17 cellular contexts compared by ENCODE assay signal in the genomic region with DNA sequence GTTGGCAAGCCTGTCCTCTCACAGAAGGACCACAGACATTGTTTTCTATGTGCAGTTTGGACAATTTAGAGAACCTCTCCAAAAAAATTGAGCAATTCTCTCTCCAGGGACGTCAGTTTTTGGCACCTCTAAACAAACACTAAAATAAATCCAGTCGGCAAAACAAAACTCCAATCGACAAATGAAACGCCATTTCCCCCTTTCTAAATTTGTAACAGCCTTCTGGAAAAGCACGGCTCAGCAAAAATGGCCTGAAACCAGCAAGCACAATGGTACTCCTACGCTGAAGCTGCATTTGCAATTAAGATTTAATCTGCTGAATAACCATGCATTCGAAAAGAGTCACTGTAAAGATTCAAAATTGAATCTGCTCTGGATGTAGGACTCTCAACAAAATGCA.
DNase-seq lines count a peak whose midpoint lies in the region; ATAC-seq, FAIRE-seq and TF ChIP-seq lines count a peak whose summit lies in the region.
"Had no signal": no experiment of that assay in that cellular context is flagged by ENCODE, and none has a peak within 500 bp of the region (broad histone marks: within the 10 kb centered on the region; RNA-seq: fewer than 3 reads in every experiment).

No MANE protein-coding gene starts in this region.

- peak in 7 of 8 donors; percentile 20 to 82 (median 75) for ATAC-seq in heart right ventricle
- no peak for ATAC-seq in HG03108 (IDR thresholded peaks at IDR 0.05; ENCODE audit: unreplicated experiment)
- no peak for ATAC-seq in HG02763 (IDR thresholded peaks at IDR 0.05; ENCODE audit: unreplicated experiment)
- ATAC-seq: lower lobe of right lung had no signal

- no peaks in the 10 kb centered on the region for H3K27me3 ChIP-seq in heart right ventricle
- no peaks in the 10 kb centered on the region for H3K27me3 ChIP-seq in testis
- H3K27me3 ChIP-seq: right lobe of liver had no signal

- TF ChIP-seq CTCF in heart right ventricle (IDR thresholded peaks at IDR 0.05) (no peak), testis (IDR thresholded peaks at IDR 0.05) (no peak)

- POLR2A ChIA-PET in activated CD4-positive, alpha-beta memory T cell treated with anti-CD3 and anti-CD28 coated beads for 36 hours (lab: Charles Lee) = no interaction called here
- POLR2A ChIA-PET in activated CD4-positive, alpha-beta memory T cell treated with anti-CD3 and anti-CD28 coated beads, Interleukin-2, amount 10 ng/mL, durations not matched to agents 7 days and 5 days (lab: Charles Lee) = no interaction called here

- peaks cover 32% of the 10 kb centered on the region for H3K4me1 Mint-ChIP-seq in activated CD4-positive, alpha-beta memory T cell treated with anti-CD3 and anti-CD28 coated beads for 36 hours (ENCODE audit: low read depth)
- peaks cover 29% of the 10 kb centered on the region for H3K4me1 Mint-ChIP-seq in activated CD4-positive, alpha-beta memory T cell treated with anti-CD3 and anti-CD28 coated beads, Interleukin-2, amount 10 ng/mL, durations not matched to agents 7 days and 5 days

- H3K27ac ChIP-seq in angular gyrus (ENCODE audit: low read depth, low read length) (peak overlapping the region; percentile 35), heart right ventricle (peak overlapping the region in 5 of 10 donors; percentile 13 to 39 (median 25)), testis (peak overlapping the region in 1 of 2 donors; percentile 53)
- H3K27ac ChIP-seq: lower lobe of right lung, right lobe of liver had no signal

- WGBS in heart right ventricle, 2 donors = 27 to 44% methylated on average over 7 of the region's 7 CpGs
- 26 to 34% methylated on average over 7 of the region's 7 CpGs for WGBS in testis, 2 donors

- DNase-seq in activated CD4-positive, alpha-beta memory T cell treated with anti-CD3 and anti-CD28 coated beads for 36 hours = no peak
- DNase-seq in activated CD4-positive, alpha-beta memory T cell treated with anti-CD3 and anti-CD28 coated beads, Interleukin-2, amount 10 ng/mL, durations not matched to agents 7 days and 5 days = no peak
- peak in 1 of 2 donors; percentile 34 for DNase-seq in heart right ventricle
- peak; percentile 27 for DNase-seq in testis
- DNase-seq in H54 (ENCODE audit: insufficient read length, low spot score) = no peak
- DNase-seq: activated gamma-delta T cell treated with Interleukin-2 at 50 U/mL for 16 hours; HCEC 1CT; lower lobe of right lung; NCI-H187 treated with DMSO at 0.1 percent for 48 hours; NCI-H748 treated with DMSO at 0.1 percent for 48 hours; right lobe of liver; stimulated activated naive CD4-positive, alpha-beta T cell had no signal

- peaks cover 0 to 22% (median 8%) of the 10 kb centered on the region in 9 donors for H3K4me1 ChIP-seq in heart right ventricle
- no peaks in the 10 kb centered on the region for H3K4me1 ChIP-seq in testis
- H3K4me1 ChIP-seq: right lobe of liver had no signal

- no peaks in the 10 kb centered on the region for H3K9me3 Mint-ChIP-seq in activated CD4-positive, alpha-beta memory T cell treated with anti-CD3 and anti-CD28 coated beads for 36 hours
- H3K9me3 Mint-ChIP-seq in activated CD4-positive, alpha-beta memory T cell treated with anti-CD3 and anti-CD28 coated beads, Interleukin-2, amount 10 ng/mL, durations not matched to agents 7 days and 5 days = no peaks in the 10 kb centered on the region

- TF ChIP-seq POLR2A in testis (IDR thresholded peaks at IDR 0.05) = no peak
- no peak for TF ChIP-seq POLR2A in H54 (IDR thresholded peaks at IDR 0.05; ENCODE audit: low read depth, low read length)

- H3K4me3 Mint-ChIP-seq in activated CD4-positive, alpha-beta memory T cell treated with anti-CD3 and anti-CD28 coated beads for 36 hours = no peak overlapping the region
- H3K4me3 Mint-ChIP-seq in activated CD4-positive, alpha-beta memory T cell treated with anti-CD3 and anti-CD28 coated beads, Interleukin-2, amount 10 ng/mL, durations not matched to agents 7 days and 5 days = no peak overlapping the region
- H3K4me3 Mint-ChIP-seq: neural crest cell had no signal

- no peak for FAIRE-seq in H54 (lab: Jason Lieb, UNC)
- FAIRE-seq: A204.1 had no signal

- H3K36me3 ChIP-seq in heart right ventricle (peaks cover 0 to 18% (median 0%) of the 10 kb centered on the region in 9 donors), testis (ENCODE audit: low read depth, missing control alignments) (no peaks in the 10 kb centered on the region)
- H3K36me3 ChIP-seq: right lobe of liver had no signal

- H3K9me3 ChIP-seq in heart right ventricle (peaks cover 0 to 9% (median 0%) of the 10 kb centered on the region in 11 donors), testis (no peaks in the 10 kb centered on the region)
- H3K9me3 ChIP-seq: lower lobe of right lung, right lobe of liver had no signal

- H3K27me3 Mint-ChIP-seq in activated CD4-positive, alpha-beta memory T cell treated with anti-CD3 and anti-CD28 coated beads for 36 hours = no peaks in the 10 kb centered on the region
- H3K27me3 Mint-ChIP-seq in activated CD4-positive, alpha-beta memory T cell treated with anti-CD3 and anti-CD28 coated beads, Interleukin-2, amount 10 ng/mL, durations not matched to agents 7 days and 5 days = no peaks in the 10 kb centered on the region

- peak overlapping the region; percentile 60 for H3K27ac Mint-ChIP-seq in activated CD4-positive, alpha-beta memory T cell treated with anti-CD3 and anti-CD28 coated beads for 36 hours
- no peak overlapping the region for H3K27ac Mint-ChIP-seq in activated CD4-positive, alpha-beta memory T cell treated with anti-CD3 and anti-CD28 coated beads, Interleukin-2, amount 10 ng/mL, durations not matched to agents 7 days and 5 days

- CTCF ChIA-PET in activated CD4-positive, alpha-beta memory T cell treated with anti-CD3 and anti-CD28 coated beads for 36 hours (lab: Charles Lee) = interaction anchor here (1.1 to 1.8 kb wide), 2 partner anchors 149 to 293 kb away, joined by 3 to 5 read pairs; no protein-coding TSS in a partner anchor
- CTCF ChIA-PET in activated CD4-positive, alpha-beta memory T cell treated with anti-CD3 and anti-CD28 coated beads, Interleukin-2, amount 10 ng/mL, durations not matched to agents 7 days and 5 days (lab: Charles Lee) = interaction anchor here (1.8 kb wide), 1 partner anchor 293 kb away, joined by 7 read pairs; a partner anchor contains a TSS

- intact Hi-C loops in activated CD4-positive, alpha-beta memory T cell treated with anti-CD3 and anti-CD28 coated beads for 36 hours (cut with micrococcal nuclease) = no loop called here
- intact Hi-C loops in heart right ventricle (cut with DNase I) = loop anchor here in 7 of 10 donors (10.0 kb wide), 4 partner anchors 80 to 290 kb away; a partner anchor contains a TSS
- intact Hi-C loops in testis (cut with DNase I; ENCODE audit: low total_unique reads) = no loop called here

- no peak overlapping the region for H3K4me3 ChIP-seq in heart right ventricle
- no peak overlapping the region for H3K4me3 ChIP-seq in testis
- H3K4me3 ChIP-seq: lower lobe of right lung, right lobe of liver had no signal

- H3K36me3 Mint-ChIP-seq in activated CD4-positive, alpha-beta memory T cell treated with anti-CD3 and anti-CD28 coated beads for 36 hours = peaks cover 9% of the 10 kb centered on the region
- peaks cover 32% of the 10 kb centered on the region for H3K36me3 Mint-ChIP-seq in activated CD4-positive, alpha-beta memory T cell treated with anti-CD3 and anti-CD28 coated beads, Interleukin-2, amount 10 ng/mL, durations not matched to agents 7 days and 5 days (ENCODE audit: low read depth)

Comparison
In these comparisons a context has a peak if more than half of its experiments do, and no peak if none do; other contexts are left out.
1. ATAC-seq: peak in heart right ventricle (7 of 8); none in HG03108 (single experiment) and HG02763 (single experiment).
2. intact Hi-C loops: an anchor here in heart right ventricle (10.0 kb wide); none called in activated CD4-positive, alpha-beta memory T cell treated with anti-CD3 and anti-CD28 coated beads for 36 hours and testis.